Comparison of ENCODE assay signal across 20 cellular contexts in the genomic region with DNA sequence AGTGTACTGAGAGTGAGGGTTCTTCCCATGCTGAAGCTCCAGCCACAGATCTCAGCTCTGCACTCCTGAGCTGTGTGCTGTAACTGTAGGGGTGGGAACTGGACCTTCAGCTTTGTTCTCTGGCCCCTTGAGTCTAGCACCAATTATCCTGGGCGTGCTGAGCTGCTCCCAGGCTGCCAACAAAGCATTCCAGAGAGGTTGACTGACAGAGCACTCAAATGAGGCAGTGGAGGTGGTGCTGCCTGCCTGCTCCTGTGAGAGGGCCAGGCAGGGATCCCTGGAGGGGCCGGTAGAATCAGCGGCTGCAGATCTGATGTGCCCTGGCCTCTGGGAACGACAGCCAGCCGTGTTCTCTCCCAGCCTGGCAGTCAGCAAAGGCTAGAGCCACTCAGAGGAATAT.
"Had no signal": no experiment of that assay in that cellular context is flagged by ENCODE, and none has a peak within 500 bp of the region (broad histone marks: within the 10 kb centered on the region; RNA-seq: fewer than 3 reads in every experiment).

No MANE protein-coding gene starts in this region.

- H3K27ac Mint-ChIP-seq: activated B cell treated with CpG ODN at 0.5 μM for 24 hours; activated CD8-positive, alpha-beta T cell treated with anti-CD3 and anti-CD28 coated beads, Interleukin-2, amount 10 ng/mL, durations not matched to agents 7 days and 5 days; activated naive CD8-positive, alpha-beta T cell treated with anti-CD3 and anti-CD28 coated beads for 36 hours; naive thymus-derived CD4-positive, alpha-beta T cell had no signal

- H3K36me3 ChIP-seq: neutrophil, thoracic aorta had no signal

- H3K27ac ChIP-seq: body of pancreas, coronary artery, neutrophil, thoracic aorta had no signal

- DNase-seq: activated B cell treated with CpG ODN at 0.5 μM for 24 hours; activated CD4-positive, alpha-beta T cell treated with anti-CD3 and anti-CD28 coated beads for 48 hours; activated CD8-positive, alpha-beta T cell treated with anti-CD3 and anti-CD28 coated beads, Interleukin-2, amount 10 ng/mL, durations not matched to agents 7 days and 5 days; activated gamma-delta T cell treated with Interleukin-2 at 50 U/mL for 16 hours; activated naive CD8-positive, alpha-beta T cell treated with anti-CD3 and anti-CD28 coated beads for 36 hours; amygdala; body of pancreas; central memory CD4-positive, alpha-beta T cell; effector CD8-positive, alpha-beta T cell; foreskin melanocyte; head of caudate nucleus; naive thymus-derived CD4-positive, alpha-beta T cell; stimulated activated CD4-positive, alpha-beta T cell treated with anti-CD3 and anti-CD28 coated beads, Interleukin-12 subunit alpha, Interleukin-12 subunit beta, amount 100 ng/mL, for 4 hours; stimulated activated CD4-positive, alpha-beta T cell treated with anti-CD3 and anti-CD28 coated beads, Interleukin-2, amount 100 ng/mL, for 24 hours; T-helper 2 cell had no signal

- H3K4me1 ChIP-seq: body of pancreas had no signal

- H3K4me3 ChIP-seq: body of pancreas, coronary artery, lung, mucosa of descending colon, thoracic aorta had no signal

- H3K27me3 Mint-ChIP-seq: activated B cell treated with CpG ODN at 0.5 μM for 24 hours; activated naive CD8-positive, alpha-beta T cell treated with anti-CD3 and anti-CD28 coated beads for 36 hours had no signal

- H3K4me1 Mint-ChIP-seq: activated B cell treated with CpG ODN at 0.5 μM for 24 hours; activated naive CD8-positive, alpha-beta T cell treated with anti-CD3 and anti-CD28 coated beads for 36 hours; naive thymus-derived CD4-positive, alpha-beta T cell had no signal

- H3K4me3 Mint-ChIP-seq: activated B cell treated with CpG ODN at 0.5 μM for 24 hours; activated CD8-positive, alpha-beta T cell treated with anti-CD3 and anti-CD28 coated beads, Interleukin-2, amount 10 ng/mL, durations not matched to agents 7 days and 5 days; activated naive CD8-positive, alpha-beta T cell treated with anti-CD3 and anti-CD28 coated beads for 36 hours; naive thymus-derived CD4-positive, alpha-beta T cell had no signal

- H3K9me3 ChIP-seq: body of pancreas, mucosa of descending colon, neutrophil, thoracic aorta had no signal

- H3K36me3 Mint-ChIP-seq: activated naive CD8-positive, alpha-beta T cell treated with anti-CD3 and anti-CD28 coated beads for 36 hours had no signal

- H3K27me3 ChIP-seq: body of pancreas, neutrophil had no signal
